Comparison of ENCODE assay signal across 10 cellular contexts in genomic region chr11:96161271-96162089, GRCh38.
DNase-seq lines count a peak whose midpoint lies in the region; ATAC-seq and TF ChIP-seq lines count a peak whose summit lies in the region.
"Had no signal": no experiment of that assay in that cellular context is flagged by ENCODE, and none has a peak within 500 bp of the region (broad histone marks: within the 10 kb centered on the region; RNA-seq: fewer than 3 reads in every experiment).

No MANE protein-coding gene starts in this region.

- H3K4me1 Mint-ChIP-seq in GM23338: peaks cover 35% of the 10 kb centered on the region
- peaks cover 50% of the 10 kb centered on the region for H3K4me1 Mint-ChIP-seq in WTC11

- H3K4me3 Mint-ChIP-seq in GM23338: no peak overlapping the region
- no peak overlapping the region for H3K4me3 Mint-ChIP-seq in WTC11

- 0 out of 2 replicates have a peak, but pooled peaks cover 3% of the 10 kb centered on the region for H4K20me1 ChIP-seq in GM23338 (replicated peaks; ENCODE audit: insufficient read depth)
- no peaks in the 10 kb centered on the region for H4K20me1 ChIP-seq in hepatocyte (ENCODE audit: insufficient read depth, poor library complexity, severe bottlenecking)

- H3K4me3 ChIP-seq in GM23338: no peak overlapping the region
- no peak overlapping the region for H3K4me3 ChIP-seq in hepatocyte
- H3K4me3 ChIP-seq in subcutaneous abdominal adipose tissue (ENCODE audit: low read depth in 1 of 5, low read length in 5 of 5): no peak overlapping the region

- WGBS in hepatocyte (ENCODE audit: low lambda C conversion rate, missing lambda C conversion rate): 48% methylated on average over 10 of the region's 10 CpGs

- H3K27ac Mint-ChIP-seq in GM23338 (peak overlapping the region; percentile 10; the same call in 1 of the 2 replicates), WTC11 (peak overlapping the region; percentile 78)

- TF ChIP-seq CTCF in GM23338 (conservative IDR thresholded peaks at IDR 0.05; ENCODE audit: low read depth in 2 of 2): no peak
- no peak for TF ChIP-seq CTCF in WTC11 (IDR thresholded peaks at IDR 0.05)
- TF ChIP-seq CTCF in hepatocyte (IDR thresholded peaks at IDR 0.05; ENCODE audit: poor library complexity): no peak

- no peaks in the 10 kb centered on the region for H3K9me3 Mint-ChIP-seq in GM23338
- H3K9me3 Mint-ChIP-seq in WTC11: no peaks in the 10 kb centered on the region

- H3K79me2 ChIP-seq in GM23338 (replicated peaks; ENCODE audit: insufficient read depth) (no peaks in the 10 kb centered on the region), hepatocyte (peaks cover 53% of the 10 kb centered on the region)

- H3K27ac ChIP-seq in GM23338 (ENCODE audit: low read depth): peak overlapping the region; percentile 3; the same call in 1 of the 2 replicates
- H3K27ac ChIP-seq in hepatocyte: peak overlapping the region; percentile 44
- peak overlapping the region; percentile 87 for H3K27ac ChIP-seq in subcutaneous abdominal adipose tissue (ENCODE audit: low read depth, low read length)
- no peak overlapping the region for H3K27ac ChIP-seq in substantia nigra (ENCODE audit: low read depth, low read length, poor library complexity, severe bottlenecking)

- no peaks in the 10 kb centered on the region for H3K9me3 ChIP-seq in hepatocyte (ENCODE audit: low read depth)
- no peaks in the 10 kb centered on the region for H3K9me3 ChIP-seq in subcutaneous abdominal adipose tissue (ENCODE audit: control insufficient read depth in 5 of 5, low read length in 5 of 5)

- no peaks in the 10 kb centered on the region; the same call in 1 of the 2 replicates for H3F3A ChIP-seq in GM23338 (replicated peaks; ENCODE audit: low read depth)

- H3K9me2 ChIP-seq in GM23338 (ENCODE audit: insufficient read depth): no peaks in the 10 kb centered on the region; the same call in 1 of the 2 replicates
- no peaks in the 10 kb centered on the region for H3K9me2 ChIP-seq in hepatocyte (replicated peaks; ENCODE audit: insufficient read depth)

- H3K36me3 ChIP-seq in GM23338 (ENCODE audit: insufficient read depth) (no peaks in the 10 kb centered on the region), hepatocyte (replicated peaks; ENCODE audit: insufficient read depth, low read depth) (no peaks in the 10 kb centered on the region), subcutaneous abdominal adipose tissue (ENCODE audit: control insufficient read depth in 5 of 5, insufficient read depth in 5 of 5, low read length in 5 of 5) (no peaks in the 10 kb centered on the region)

- H3K36me3 Mint-ChIP-seq in GM23338 (ENCODE audit: low read depth): no peaks in the 10 kb centered on the region
- H3K36me3 Mint-ChIP-seq in WTC11: no peaks in the 10 kb centered on the region

- CTCF ChIA-PET in WTC11 (lab: Charles Lee): interaction anchor here (1.0 kb wide), 1 partner anchor 115 kb away, joined by 3 read pairs; no protein-coding TSS in a partner anchor

- ATAC-seq in GM23338 (peak; percentile 28; the same call in 2 of the 3 replicates), WTC11 (peak; percentile 19), HG03045 (IDR thresholded peaks at IDR 0.05; ENCODE audit: unreplicated experiment) (no peak)

- POLR2A ChIA-PET in WTC11 (lab: Charles Lee): interaction anchor here (0.5 to 0.7 kb wide), 2 partner anchors 26 to 35 kb away, joined by 3 read pairs; no protein-coding TSS in a partner anchor

- H3K4me2 ChIP-seq in GM23338: peak overlapping the region; percentile 57
- H3K4me2 ChIP-seq in hepatocyte: peak overlapping the region; percentile 9

- H3K27me3 ChIP-seq in GM23338 (ENCODE audit: insufficient read depth) (no peaks in the 10 kb centered on the region), hepatocyte (no peaks in the 10 kb centered on the region), subcutaneous abdominal adipose tissue (ENCODE audit: control insufficient read depth in 5 of 5, insufficient read depth in 4 of 5, low read length in 5 of 5) (no peaks in the 10 kb centered on the region)

- H3K4me1 ChIP-seq in GM23338 (ENCODE audit: insufficient read depth) (peaks cover 45% of the 10 kb centered on the region), hepatocyte (ENCODE audit: insufficient read depth) (peaks cover 23% of the 10 kb centered on the region), subcutaneous abdominal adipose tissue (ENCODE audit: control insufficient read depth in 5 of 5, insufficient read depth in 5 of 5, low read length in 5 of 5) (peaks cover 9 to 54% (median 51%) of the 10 kb centered on the region in 5 donors)

- peak overlapping the region in 1 of 5 donors; percentile 6 for H3K9ac ChIP-seq in subcutaneous abdominal adipose tissue (ENCODE audit: low read length in 5 of 5)

- DNase-seq in GM23338 (ENCODE audit: low spot score): peak; percentile 37
- no peak for DNase-seq in WTC11 (ENCODE audit: low spot score)
- DNase-seq in hepatocyte (ENCODE audit: low spot score): peak; percentile 34
- no peak for DNase-seq in substantia nigra (lab: John Stamatoyannopoulos, UW)
- no peak for DNase-seq in cerebellum (ENCODE audit: low spot score)
- DNase-seq: NCI-H1417, NCI-H510A, retina had no signal

- no peaks in the 10 kb centered on the region for H3K27me3 Mint-ChIP-seq in GM23338 (ENCODE audit: insufficient read depth, low read depth, poor library complexity)
- H3K27me3 Mint-ChIP-seq in WTC11 (ENCODE audit: low read depth): no peaks in the 10 kb centered on the region

- H2AFZ ChIP-seq in GM23338: no peak overlapping the region
- H2AFZ ChIP-seq in hepatocyte: no peak overlapping the region

TF ChIP-seq in GM23338, 12 proteins besides CTCF, POLR2A, EP300 and RAD21 (continues in another document):
- TF ChIP-seq POLR2AphosphoS5 (IDR thresholded peaks at IDR 0.05; ENCODE audit: low read depth): no peak

TF ChIP-seq in WTC11, 78 proteins besides CTCF, POLR2A, EP300 and RAD21 (continues in another document):
- TF ChIP-seq ELF4 (CRISPR knock-in tag; IDR thresholded peaks at IDR 0.05; ENCODE audit: low read depth) (no peak), ETV6 (CRISPR knock-in tag; IDR thresholded peaks at IDR 0.05) (no peak), MLX (CRISPR knock-in tag; IDR thresholded peaks at IDR 0.05) (no peak), EMX1 (CRISPR knock-in tag; IDR thresholded peaks at IDR 0.05) (no peak), ZMAT4 (CRISPR knock-in tag; IDR thresholded peaks at IDR 0.05) (no peak), FOXK1 (CRISPR knock-in tag; IDR thresholded peaks at IDR 0.05) (no peak), NR1H2 (CRISPR knock-in tag; IDR thresholded peaks at IDR 0.05) (no peak), PRRX2 (CRISPR knock-in tag; IDR thresholded peaks at IDR 0.05) (no peak), E2F1 (CRISPR knock-in tag; IDR thresholded peaks at IDR 0.05) (no peak), ZNF263 (CRISPR knock-in tag; IDR thresholded peaks at IDR 0.05; ENCODE audit: low read depth) (no peak), ZBTB43 (CRISPR knock-in tag; IDR thresholded peaks at IDR 0.05) (no peak), E2F5 (CRISPR knock-in tag; IDR thresholded peaks at IDR 0.05) (no peak), MXD4 (CRISPR knock-in tag; IDR thresholded peaks at IDR 0.05; ENCODE audit: borderline replicate concordance) (no peak), TP53 (CRISPR knock-in tag; IDR thresholded peaks at IDR 0.05) (no peak), SP1 (CRISPR knock-in tag; conservative IDR thresholded peaks at IDR 0.05) (no peak), GRHL2 (CRISPR knock-in tag; IDR thresholded peaks at IDR 0.05; ENCODE audit: insufficient replicate concordance, severe bottlenecking) (no peak)

Comparison
In these comparisons a context has a peak if more than half of its experiments do, and no peak if none do; other contexts are left out.
1. DNase-seq: peak in GM23338 (single experiment) and hepatocyte (single experiment); none in WTC11 (single experiment), substantia nigra (0 of 49) and cerebellum (single experiment).